In the genomic region with DNA sequence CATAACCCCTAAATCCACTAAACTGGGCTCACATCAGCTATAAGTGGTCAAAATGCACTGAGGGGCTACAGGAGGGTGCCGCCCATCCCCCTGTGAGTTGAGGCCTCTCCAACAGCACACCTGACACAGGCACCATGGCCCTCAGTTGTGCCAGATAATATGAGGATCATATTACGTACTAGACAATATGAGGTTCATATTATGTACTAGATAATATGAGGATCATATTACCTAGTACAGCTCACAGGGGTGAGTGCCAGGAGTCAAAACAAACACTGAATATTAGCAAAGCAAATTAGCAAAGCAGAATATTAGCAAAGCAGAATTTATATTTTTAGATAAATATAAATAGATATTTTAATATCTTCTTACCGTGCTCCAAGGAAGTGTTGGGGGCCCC, we compare ENCODE assay signal across 25 cellular contexts. TPM values are rescaled to one million over a fixed set of nuclear protein-coding genes. Genes with fewer than 3 reads are reported as not detected.
DNase-seq lines count a peak whose midpoint lies in the region; ATAC-seq, FAIRE-seq and TF ChIP-seq lines count a peak whose summit lies in the region.
"Had no signal": no experiment of that assay in that cellular context is flagged by ENCODE, and none has a peak within 500 bp of the region (broad histone marks: within the 10 kb centered on the region; RNA-seq: fewer than 3 reads in every experiment).

No MANE protein-coding gene starts in this region.

- H4K91ac ChIP-seq in H1 (replicated peaks; ENCODE audit: insufficient read length, low read length): no peak overlapping the region

- H3K27ac ChIP-seq in HL-60 (replicated peaks): peak overlapping the region; percentile 60
- H3K27ac ChIP-seq in H1 (ENCODE audit: low read depth, low read length): no peak overlapping the region
- no peak overlapping the region for H3K27ac ChIP-seq in tibial artery
- H3K27ac ChIP-seq: epithelial cell of prostate, lower lobe of right lung had no signal

- H4K5ac ChIP-seq in H1 (ENCODE audit: insufficient read length, low read depth, low read length): no peak overlapping the region

- H2BK20ac ChIP-seq in H1 (ENCODE audit: low read length): no peak overlapping the region

- no peaks in the 10 kb centered on the region for H3K23me2 ChIP-seq in H1 (ENCODE audit: low read depth, low read length)

- no peak overlapping the region for H3K4me3 ChIP-seq in HL-60 (replicated peaks; ENCODE audit: insufficient read depth, low read length)
- no peak overlapping the region for H3K4me3 ChIP-seq in H1 (ENCODE audit: extremely low read depth in 1 of 4, insufficient read depth in 2 of 4, low read depth in 3 of 4, low read length in 4 of 4)
- no peak overlapping the region for H3K4me3 ChIP-seq in tibial artery
- H3K4me3 ChIP-seq: K562, lower lobe of right lung had no signal

- no peak overlapping the region for H4K8ac ChIP-seq in H1 (ENCODE audit: extremely low read depth, insufficient read depth, low read length)

- H3K18ac ChIP-seq in H1 (ENCODE audit: extremely low read depth, low read length): no peak overlapping the region

- no peak overlapping the region for H3K9ac ChIP-seq in H1 (replicated peaks in 1 of 4; ENCODE audit: extremely low read depth in 1 of 4, low read depth in 3 of 4, low read length in 3 of 4)

- intact Hi-C loops in activated CD8-positive, alpha-beta T cell treated with anti-CD3 and anti-CD28 coated beads for 36 hours (cut with micrococcal nuclease): no loop called here
- intact Hi-C loops in tibial artery (cut with DNase I; ENCODE audit: low total_unique reads): no loop called here

- no peaks in the 10 kb centered on the region for H3K9me3 ChIP-seq in H1 (ENCODE audit: insufficient read depth in 2 of 2, low read depth in 1 of 2, low read length in 1 of 2)
- no peaks in the 10 kb centered on the region for H3K9me3 ChIP-seq in tibial artery
- H3K9me3 ChIP-seq: lower lobe of right lung had no signal

- no peak overlapping the region for H2BK15ac ChIP-seq in H1 (ENCODE audit: low read length)

- CTCF ChIA-PET in H1 (lab: Charles Lee; ENCODE audit: partially characterized antibody): interaction anchor here (0.8 to 1.4 kb wide), 4 partner anchors 10 to 58 kb away, joined by 3 to 7 read pairs (median 3); no protein-coding TSS in a partner anchor
- CTCF ChIA-PET in activated CD8-positive, alpha-beta T cell treated with anti-CD3 and anti-CD28 coated beads for 36 hours (lab: Charles Lee): interaction anchor here (0.9 kb wide), 1 partner anchor 40 kb away, joined by 3 read pairs; no protein-coding TSS in a partner anchor

- ATAC-seq in GM21576 (IDR thresholded peaks at IDR 0.05; ENCODE audit: unreplicated experiment): no peak
- ATAC-seq in activated CD8-positive, alpha-beta T cell treated with anti-CD3 and anti-CD28 coated beads for 36 hours: no peak
- ATAC-seq: K562, T-cell had no signal

- no peak for TF ChIP-seq EP300 in H1 (IDR thresholded peaks at IDR 0.05; ENCODE audit: borderline replicate concordance in 1 of 2, low read depth in 2 of 2, low read length in 2 of 2)

- H3K4me1 ChIP-seq in H1 (replicated peaks in 1 of 4; ENCODE audit: control insufficient read depth in 3 of 4, insufficient read depth in 4 of 4, low read length in 3 of 4) (0 out of 7 replicates have a peak, but pooled peaks cover 0 to 2% (median 0%) of the 10 kb centered on the region in 4 experiments), tibial artery (no peaks in the 10 kb centered on the region)
- H3K4me1 ChIP-seq: lower lobe of right lung had no signal

- H3K4me3 Mint-ChIP-seq in activated CD8-positive, alpha-beta T cell treated with anti-CD3 and anti-CD28 coated beads for 36 hours: no peak overlapping the region
- H3K4me3 Mint-ChIP-seq: activated CD4-positive, alpha-beta memory T cell treated with anti-CD3 and anti-CD28 coated beads for 36 hours; brain; T-cell; type B pancreatic cell had no signal

- H3K14ac ChIP-seq in H1 (ENCODE audit: insufficient read length): no peak overlapping the region

- H3K79me2 ChIP-seq in H1 (ENCODE audit: control insufficient read depth in 1 of 2, insufficient read depth in 2 of 2, low read length in 2 of 2): no peaks in the 10 kb centered on the region

- H3K4me1 Mint-ChIP-seq in activated CD8-positive, alpha-beta T cell treated with anti-CD3 and anti-CD28 coated beads for 36 hours (ENCODE audit: low read depth): no peaks in the 10 kb centered on the region
- H3K4me1 Mint-ChIP-seq: brain, T-cell had no signal

- no peaks in the 10 kb centered on the region for H4K20me1 ChIP-seq in H1 (replicated peaks in 1 of 2; ENCODE audit: control insufficient read depth in 1 of 2, insufficient read depth in 2 of 2, low read length in 2 of 2)

- H2BK5ac ChIP-seq in H1 (ENCODE audit: low read depth, low read length): no peak overlapping the region

- no peaks in the 10 kb centered on the region for H3K79me1 ChIP-seq in H1 (ENCODE audit: low read depth, low read length)

- 0 out of 2 replicates have a peak overlapping the region, but pooled peaks have one; percentile 48 for H2AFZ ChIP-seq in H1 (ENCODE audit: low read length)

- H3K27ac Mint-ChIP-seq in activated CD8-positive, alpha-beta T cell treated with anti-CD3 and anti-CD28 coated beads for 36 hours: no peak overlapping the region
- H3K27ac Mint-ChIP-seq: activated CD4-positive, alpha-beta memory T cell treated with anti-CD3 and anti-CD28 coated beads for 36 hours; brain; progenitor cell of endocrine pancreas; T-cell; type B pancreatic cell had no signal

- H3K27me3 Mint-ChIP-seq in activated CD8-positive, alpha-beta T cell treated with anti-CD3 and anti-CD28 coated beads for 36 hours: peaks cover 34% of the 10 kb centered on the region
- H3K27me3 Mint-ChIP-seq: progenitor cell of endocrine pancreas, type B pancreatic cell had no signal

- FAIRE-seq in H1 (lab: Jason Lieb, UNC): no peak
- FAIRE-seq: K562 had no signal

- no peak overlapping the region for H3K23ac ChIP-seq in H1 (ENCODE audit: insufficient read length)

- H3K27me3 ChIP-seq in HL-60 (ENCODE audit: insufficient read depth, poor library complexity, severe bottlenecking) (no peaks in the 10 kb centered on the region), H1 (replicated peaks in 1 of 4; ENCODE audit: control insufficient read depth in 3 of 4, extremely low read depth in 1 of 4, insufficient read depth in 3 of 4, low read length in 3 of 4) (no peaks in the 10 kb centered on the region), tibial artery (peaks cover 0 to 4% of the 10 kb centered on the region in 2 donors)

- no peak overlapping the region for H3K56ac ChIP-seq in H1 (replicated peaks; ENCODE audit: insufficient read length, low read depth, low read length)

- no peak overlapping the region for H2AK5ac ChIP-seq in H1 (ENCODE audit: low read depth, low read length)

- no peak overlapping the region for H2BK12ac ChIP-seq in H1 (ENCODE audit: low read depth, low read length)

- no peak for TF ChIP-seq POLR2A in H1 (IDR thresholded peaks at IDR 0.05; ENCODE audit: control extremely low read depth in 1 of 2, low read depth in 2 of 2, low read length in 2 of 2)

- H3K4me2 ChIP-seq in H1 (ENCODE audit: insufficient read depth in 1 of 2, low read depth in 2 of 2, low read length in 2 of 2): no peak overlapping the region

- TF ChIP-seq CTCF in HL-60 (IDR thresholded peaks at IDR 0.05; ENCODE audit: insufficient read depth, low read length) (no peak), H1 (IDR thresholded peaks at IDR 0.05; ENCODE audit: control extremely low read depth in 1 of 3, insufficient read depth in 1 of 3, low read depth in 1 of 3, low read length in 3 of 3) (no peak), tibial artery (IDR thresholded peaks at IDR 0.05) (no peak)
- no peak for TF ChIP-seq CTCF in activated CD8-positive, alpha-beta T cell treated with anti-CD3 and anti-CD28 coated beads for 36 hours (IDR thresholded peaks at IDR 0.05)

- H3K4ac ChIP-seq in H1 (replicated peaks; ENCODE audit: insufficient read length, low read depth, low read length): no peak overlapping the region

- no peak for TF ChIP-seq RAD21 in H1 (IDR thresholded peaks at IDR 0.05 in 1 of 2, conservative IDR thresholded peaks at IDR 0.05 in 1 of 2; ENCODE audit: low read depth in 2 of 2, low read length in 2 of 2)

- 94% methylated on average over 3 of the region's 3 CpGs; no CpG with 5 or more reads in 1 of the 2 experiments for WGBS in H1 (ENCODE audit: extremely low coverage in 1 of 2, insufficient coverage in 1 of 2, insufficient read length in 1 of 2, insufficient replicate concordance in 2 of 2, low coverage in 1 of 2, low lambda C conversion rate in 2 of 2, missing lambda C conversion rate in 1 of 2), 2 experiments

- H3K36me3 Mint-ChIP-seq in activated CD8-positive, alpha-beta T cell treated with anti-CD3 and anti-CD28 coated beads for 36 hours (ENCODE audit: low read depth): no peaks in the 10 kb centered on the region
- H3K36me3 Mint-ChIP-seq: activated CD4-positive, alpha-beta memory T cell treated with anti-CD3 and anti-CD28 coated beads for 36 hours; brain; T-cell; type B pancreatic cell had no signal

- H3K9me3 Mint-ChIP-seq in activated CD8-positive, alpha-beta T cell treated with anti-CD3 and anti-CD28 coated beads for 36 hours: no peaks in the 10 kb centered on the region
- H3K9me3 Mint-ChIP-seq: activated CD4-positive, alpha-beta memory T cell treated with anti-CD3 and anti-CD28 coated beads for 36 hours; brain; T-cell; type B pancreatic cell had no signal

- no peak overlapping the region for H2BK120ac ChIP-seq in H1 (replicated peaks; ENCODE audit: low read depth, low read length)

- H3K36me3 ChIP-seq in H1 (ENCODE audit: control insufficient read depth in 2 of 4, insufficient read depth in 4 of 4, low read length in 3 of 4) (no peaks in the 10 kb centered on the region), tibial artery (no peaks in the 10 kb centered on the region)
- H3K36me3 ChIP-seq: lower lobe of right lung had no signal

- POLR2A ChIA-PET in H1 (lab: Charles Lee; ENCODE audit: partially characterized antibody): no interaction called here
- POLR2A ChIA-PET in activated CD8-positive, alpha-beta T cell treated with anti-CD3 and anti-CD28 coated beads for 36 hours (lab: Charles Lee): no interaction called here

- DNase-seq in HL-60 (ENCODE audit: low read depth in 1 of 2, low spot score in 1 of 2) (no peak), NCI-H146 (lab: John Stamatoyannopoulos, UW) (peak; percentile 92), NCI-H2196 treated with DMSO at 0.1 percent for 48 hours (lab: John Stamatoyannopoulos, UW; ENCODE audit: unreplicated experiment) (peak; percentile 25), H1 (ENCODE audit: low read depth in 1 of 2, low spot score in 2 of 2) (no peak), H4 (ENCODE audit: low spot score) (no peak), tibial artery (no peak)
- no peak for DNase-seq in activated CD8-positive, alpha-beta T cell treated with anti-CD3 and anti-CD28 coated beads for 36 hours
- DNase-seq: activated CD4-positive, alpha-beta memory T cell treated with anti-CD3 and anti-CD28 coated beads for 36 hours; activated gamma-delta T cell treated with Interleukin-2 at 50 U/mL for 16 hours; activated T-cell treated with anti-CD3 and anti-CD28 coated beads for 4 hours; effector CD4-positive, alpha-beta T cell; GDM1; lower lobe of right lung; MM.1S; NCI-H2227 treated with DMSO at 0.1 percent for 48 hours; NK-92 treated with Interleukin-12 subunit alpha and Interleukin-12 subunit beta, amount 100 ng/mL, for 24 hours; SIG-M5; stimulated activated CD8-positive, alpha-beta memory T cell treated with anti-CD3 and anti-CD28 coated beads, Interleukin-4, amount 100 ng/mL, for 48 hours; T-cell had no signal

RNA-seq across cellular contexts. Expression of gene CD24, which starts 35.3 kb away (rescaled TPM):
- 2,258 and 2,327 TPM in 2 replicates for total RNA-seq in H1 (2021; fragmentation: NEBNext Ultra II Directional; extraction: Animal tissue kit (Norgen Biotek cat#: 25700))
- polyA plus RNA-seq in H1 (2011; rRNA removed): 1,771 and 2,134 TPM in 2 replicates
- 2,003 TPM for polyA plus RNA-seq in H1 (2011; cell fraction: cytosol; rRNA removed)
- 868 TPM for polyA plus RNA-seq in H1 (2011; cell fraction: nucleus; rRNA removed)
- 1,729 to 2,378 TPM (median 2,052 TPM) in 4 replicates for polyA plus RNA-seq in H1 (2012, experiment 1 of 2)
- 693 TPM for polyA plus RNA-seq in H1 (2012, experiment 2 of 2)
- 2,069 TPM for polyA plus RNA-seq in H1 (2013, experiment 1 of 2)
- 2,475 TPM for polyA plus RNA-seq in H1 (2013, experiment 2 of 2)
- polyA minus RNA-seq in H1 (2011; rRNA and poly(A)+ RNA removed): 1,038 and 1,243 TPM in 2 replicates
- polyA minus RNA-seq in H1 (2011; cell fraction: cytosol; rRNA and poly(A)+ RNA removed): 1,995 TPM
- 801 TPM for polyA minus RNA-seq in H1 (2011; cell fraction: nucleus; rRNA and poly(A)+ RNA removed)
- 240 and 276 TPM in 2 replicates for total RNA-seq in H4 (2014; rRNA removed; shearing (Covaris generic))
- total RNA-seq in activated CD8-positive, alpha-beta T cell treated with anti-CD3 and anti-CD28 coated beads for 36 hours: 1 to 10 TPM in 1 of 2 experiments, under 1 TPM in 1; 0.54 to 1.4 TPM

Comparison
In these comparisons a context has a peak if more than half of its experiments do, and no peak if none do; other contexts are left out.
1. DNase-seq: peak in NCI-H146 (single experiment) and NCI-H2196 treated with DMSO at 0.1 percent for 48 hours (single experiment); none in HL-60 (0 of 2), H1 (0 of 2), H4 (single experiment), activated CD8-positive, alpha-beta T cell treated with anti-CD3 and anti-CD28 coated beads for 36 hours (single experiment) and tibial artery (0 of 2).
2. RNA of gene CD24, which starts 35.3 kb away (total RNA-seq): 2,258 to 2,327 TPM in H1 and 240 to 276 TPM in H4; 0.54 to 1.4 TPM in activated CD8-positive, alpha-beta T cell treated with anti-CD3 and anti-CD28 coated beads for 36 hours; every median in the first group is over 100 times any median in the second.